ENCODE assay signal across 19 cellular contexts in genomic region chr21:37483776-37484175, GRCh38.
"Had no signal": no experiment of that assay in that cellular context is flagged by ENCODE, and none has a peak within 500 bp of the region (broad histone marks: within the 10 kb centered on the region; RNA-seq: fewer than 3 reads in every experiment).

No MANE protein-coding gene starts in this region.

- ATAC-seq: body of pancreas; naive thymus-derived CD8-positive, alpha-beta T cell; stimulated activated memory B cell treated with anti-CD40 and anti-IgM and Interleukin-4, amounts not matched to agents 10 μg/mL and 1 μg/mL and 100 μg/mL, for 72 hours had no signal

- H3K27ac ChIP-seq: body of pancreas, dorsolateral prefrontal cortex, epithelial cell of prostate, parathyroid adenoma, sigmoid colon, thoracic aorta, upper lobe of left lung had no signal

- H2AFZ ChIP-seq: parathyroid adenoma had no signal

- H3K27me3 Mint-ChIP-seq: activated CD4-positive, alpha-beta T cell treated with anti-CD3 and anti-CD28 coated beads, Interleukin-2, amount 10 ng/mL, durations not matched to agents 7 days and 5 days; activated naive CD8-positive, alpha-beta T cell treated with anti-CD3 and anti-CD28 coated beads for 36 hours; naive thymus-derived CD8-positive, alpha-beta T cell; stimulated activated memory B cell treated with anti-CD40 and anti-IgM and Interleukin-4, amounts not matched to agents 10 μg/mL and 1 μg/mL and 100 μg/mL, for 72 hours had no signal

- H3K4me3 ChIP-seq: body of pancreas, dorsolateral prefrontal cortex, sigmoid colon, thoracic aorta, upper lobe of left lung had no signal

- H3K27me3 ChIP-seq: body of pancreas, dorsolateral prefrontal cortex, sigmoid colon, upper lobe of left lung had no signal

- H3K4me1 Mint-ChIP-seq: stimulated activated memory B cell treated with anti-CD40 and anti-IgM and Interleukin-4, amounts not matched to agents 10 μg/mL and 1 μg/mL and 100 μg/mL, for 72 hours had no signal

- H3K9ac ChIP-seq: parathyroid adenoma had no signal

- FAIRE-seq: colon had no signal

- H3K4me3 Mint-ChIP-seq: activated CD4-positive, alpha-beta T cell treated with anti-CD3 and anti-CD28 coated beads, Interleukin-2, amount 10 ng/mL, durations not matched to agents 7 days and 5 days; activated naive CD8-positive, alpha-beta T cell treated with anti-CD3 and anti-CD28 coated beads for 36 hours; naive thymus-derived CD8-positive, alpha-beta T cell; stimulated activated memory B cell treated with anti-CD40 and anti-IgM and Interleukin-4, amounts not matched to agents 10 μg/mL and 1 μg/mL and 100 μg/mL, for 72 hours had no signal

- H3K9me3 ChIP-seq: body of pancreas, sigmoid colon, thoracic aorta, upper lobe of left lung had no signal

- H3K27ac Mint-ChIP-seq: activated naive CD8-positive, alpha-beta T cell treated with anti-CD3 and anti-CD28 coated beads for 36 hours; stimulated activated memory B cell treated with anti-CD40 and anti-IgM and Interleukin-4, amounts not matched to agents 10 μg/mL and 1 μg/mL and 100 μg/mL, for 72 hours had no signal

- DNase-seq: activated CD4-positive, alpha-beta T cell treated with anti-CD3 and anti-CD28 coated beads, Interleukin-2, amount 10 ng/mL, durations not matched to agents 7 days and 5 days; activated naive CD4-positive, alpha-beta T cell; activated naive CD8-positive, alpha-beta T cell treated with anti-CD3 and anti-CD28 coated beads for 36 hours; amygdala; body of pancreas; caudate nucleus; dorsolateral prefrontal cortex; foreskin fibroblast; hippocampal formation; naive thymus-derived CD8-positive, alpha-beta T cell; sigmoid colon; stimulated activated CD4-positive, alpha-beta T cell treated with anti-CD3 and anti-CD28 coated beads, Interleukin-4, amount 100 ng/mL, for 24 hours; T-helper 9 cell; upper lobe of left lung had no signal

- H3K9me3 Mint-ChIP-seq: activated CD4-positive, alpha-beta T cell treated with anti-CD3 and anti-CD28 coated beads, Interleukin-2, amount 10 ng/mL, durations not matched to agents 7 days and 5 days; activated naive CD8-positive, alpha-beta T cell treated with anti-CD3 and anti-CD28 coated beads for 36 hours; naive thymus-derived CD8-positive, alpha-beta T cell; stimulated activated memory B cell treated with anti-CD40 and anti-IgM and Interleukin-4, amounts not matched to agents 10 μg/mL and 1 μg/mL and 100 μg/mL, for 72 hours had no signal
